14 cellular contexts compared by ENCODE assay signal in the genomic region with DNA sequence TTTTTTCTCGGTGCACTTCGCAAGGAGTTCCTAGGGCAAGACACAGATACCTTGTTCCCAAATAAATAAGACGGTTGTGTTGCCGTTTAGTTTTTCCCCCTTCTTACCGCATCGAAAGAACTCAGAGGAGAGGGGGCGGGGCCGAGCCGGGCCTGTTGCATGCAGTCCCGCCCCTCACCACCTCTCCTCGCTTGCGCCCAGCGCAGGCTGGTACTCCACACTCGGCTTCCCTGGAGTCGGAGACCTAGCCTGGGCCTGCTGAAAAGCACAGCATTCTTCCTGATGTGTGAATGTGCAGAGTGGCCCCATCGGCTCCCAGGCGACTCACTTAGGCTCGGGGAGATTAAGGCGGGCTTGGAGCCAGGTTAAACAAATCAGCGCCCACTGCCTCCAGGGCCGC. TPM values are rescaled to one million over a fixed set of nuclear protein-coding genes. Genes with fewer than 3 reads are reported as not detected.
DNase-seq lines count a peak whose midpoint lies in the region; ATAC-seq and TF ChIP-seq lines count a peak whose summit lies in the region.
"Had no signal": no experiment of that assay in that cellular context is flagged by ENCODE, and none has a peak within 500 bp of the region (broad histone marks: within the 10 kb centered on the region; RNA-seq: fewer than 3 reads in every experiment).

No MANE protein-coding gene starts in this region.

- CTCF ChIA-PET in WTC11 (lab: Charles Lee), result interaction anchor here (0.6 to 1.2 kb wide), 2 partner anchors 11 to 1209 kb away, joined by 3 to 5 read pairs; no protein-coding TSS in a partner anchor

- H3K9me3 ChIP-seq in lower lobe of right lung, result no peaks in the 10 kb centered on the region
- H3K9me3 ChIP-seq: heart right ventricle had no signal

- H3K27ac Mint-ChIP-seq in WTC11 (no peak overlapping the region), chondrocyte (ENCODE audit: unreplicated experiment) (no peak overlapping the region)

- DNase-seq in NCI-H748 (lab: John Stamatoyannopoulos, UW; ENCODE audit: unreplicated experiment) (peak; percentile 38), NCI-H748 treated with DMSO at 0.1 percent for 48 hours (lab: John Stamatoyannopoulos, UW) (no peak), WTC11 (ENCODE audit: low spot score) (peak; percentile 74), lower lobe of right lung (peak; percentile 46), KG1 (lab: John Stamatoyannopoulos, UW) (no peak), chondrocyte (ENCODE audit: low spot score) (no peak)
- DNase-seq: ACHN; NCI-H1694 treated with DMSO at 0.1 percent for 48 hours; NK-92 treated with Interleukin-12 subunit alpha and Interleukin-12 subunit beta, amount 100 ng/mL, for 24 hours had no signal

- H3K27ac ChIP-seq in lower lobe of right lung, result no peak overlapping the region
- H3K27ac ChIP-seq: heart right ventricle, VCaP had no signal

- H3K4me1 ChIP-seq in lower lobe of right lung, result no peaks in the 10 kb centered on the region
- H3K4me1 ChIP-seq: heart right ventricle had no signal

- intact Hi-C loops in lower lobe of right lung (cut with DNase I), result no loop called here

- H3K36me3 Mint-ChIP-seq in WTC11 (no peaks in the 10 kb centered on the region), chondrocyte (ENCODE audit: low read depth) (no peaks in the 10 kb centered on the region)

- H3K4me3 ChIP-seq in lower lobe of right lung, result no peak overlapping the region
- H3K4me3 ChIP-seq: heart right ventricle had no signal

- POLR2A ChIA-PET in WTC11 (lab: Charles Lee), result no interaction called here

- no peaks in the 10 kb centered on the region for H3K36me3 ChIP-seq in lower lobe of right lung
- H3K36me3 ChIP-seq: heart right ventricle had no signal

- peak; percentile 56 for ATAC-seq in GM19463 (IDR thresholded peaks at IDR 0.05; ENCODE audit: unreplicated experiment)
- ATAC-seq in WTC11, result peak; percentile 100
- no peak for ATAC-seq in lower lobe of right lung
- ATAC-seq in GM21528 (IDR thresholded peaks at IDR 0.05; ENCODE audit: low FRiP score, unreplicated experiment), result no peak
- ATAC-seq: HCT116 had no signal

- H3K9me3 Mint-ChIP-seq in WTC11 (no peaks in the 10 kb centered on the region), chondrocyte (ENCODE audit: low read depth) (peaks cover 18% of the 10 kb centered on the region)

- H3K27me3 Mint-ChIP-seq in WTC11 (ENCODE audit: low read depth) (peaks cover 22% of the 10 kb centered on the region), chondrocyte (ENCODE audit: low read depth) (peaks cover 11% of the 10 kb centered on the region)

- no peaks in the 10 kb centered on the region for H3K27me3 ChIP-seq in lower lobe of right lung (ENCODE audit: low read depth)

- peak overlapping the region; percentile 25; the same call in 1 of the 2 replicates for H3K4me3 Mint-ChIP-seq in WTC11
- no peak overlapping the region for H3K4me3 Mint-ChIP-seq in chondrocyte (ENCODE audit: unreplicated experiment)

- H3K4me1 Mint-ChIP-seq in WTC11 (no peaks in the 10 kb centered on the region), chondrocyte (ENCODE audit: low read depth) (no peaks in the 10 kb centered on the region)

- no peak for TF ChIP-seq CTCF in WTC11 (IDR thresholded peaks at IDR 0.05)
- TF ChIP-seq CTCF in lower lobe of right lung (IDR thresholded peaks at IDR 0.05), result no peak
- TF ChIP-seq CTCF in chondrocyte (IDR thresholded peaks at IDR 0.05), result no peak

TF ChIP-seq in WTC11, 78 proteins besides CTCF, POLR2A, EP300 and RAD21 (continues in another document):
- TF ChIP-seq IRF2 (CRISPR knock-in tag; IDR thresholded peaks at IDR 0.05; ENCODE audit: borderline replicate concordance, low read depth) (no peak), GRHL2 (CRISPR knock-in tag; IDR thresholded peaks at IDR 0.05; ENCODE audit: insufficient replicate concordance, severe bottlenecking) (no peak), NFE2L1 (CRISPR knock-in tag; IDR thresholded peaks at IDR 0.05) (no peak), TEAD4 (CRISPR knock-in tag; IDR thresholded peaks at IDR 0.05) (no peak), NR2C2 (CRISPR knock-in tag; IDR thresholded peaks at IDR 0.05) (no peak), FOXJ3 (CRISPR knock-in tag; IDR thresholded peaks at IDR 0.05; ENCODE audit: borderline replicate concordance) (no peak), SMAD4 (CRISPR knock-in tag; IDR thresholded peaks at IDR 0.05) (no peak)
- TF ChIP-seq, protein P1, sequence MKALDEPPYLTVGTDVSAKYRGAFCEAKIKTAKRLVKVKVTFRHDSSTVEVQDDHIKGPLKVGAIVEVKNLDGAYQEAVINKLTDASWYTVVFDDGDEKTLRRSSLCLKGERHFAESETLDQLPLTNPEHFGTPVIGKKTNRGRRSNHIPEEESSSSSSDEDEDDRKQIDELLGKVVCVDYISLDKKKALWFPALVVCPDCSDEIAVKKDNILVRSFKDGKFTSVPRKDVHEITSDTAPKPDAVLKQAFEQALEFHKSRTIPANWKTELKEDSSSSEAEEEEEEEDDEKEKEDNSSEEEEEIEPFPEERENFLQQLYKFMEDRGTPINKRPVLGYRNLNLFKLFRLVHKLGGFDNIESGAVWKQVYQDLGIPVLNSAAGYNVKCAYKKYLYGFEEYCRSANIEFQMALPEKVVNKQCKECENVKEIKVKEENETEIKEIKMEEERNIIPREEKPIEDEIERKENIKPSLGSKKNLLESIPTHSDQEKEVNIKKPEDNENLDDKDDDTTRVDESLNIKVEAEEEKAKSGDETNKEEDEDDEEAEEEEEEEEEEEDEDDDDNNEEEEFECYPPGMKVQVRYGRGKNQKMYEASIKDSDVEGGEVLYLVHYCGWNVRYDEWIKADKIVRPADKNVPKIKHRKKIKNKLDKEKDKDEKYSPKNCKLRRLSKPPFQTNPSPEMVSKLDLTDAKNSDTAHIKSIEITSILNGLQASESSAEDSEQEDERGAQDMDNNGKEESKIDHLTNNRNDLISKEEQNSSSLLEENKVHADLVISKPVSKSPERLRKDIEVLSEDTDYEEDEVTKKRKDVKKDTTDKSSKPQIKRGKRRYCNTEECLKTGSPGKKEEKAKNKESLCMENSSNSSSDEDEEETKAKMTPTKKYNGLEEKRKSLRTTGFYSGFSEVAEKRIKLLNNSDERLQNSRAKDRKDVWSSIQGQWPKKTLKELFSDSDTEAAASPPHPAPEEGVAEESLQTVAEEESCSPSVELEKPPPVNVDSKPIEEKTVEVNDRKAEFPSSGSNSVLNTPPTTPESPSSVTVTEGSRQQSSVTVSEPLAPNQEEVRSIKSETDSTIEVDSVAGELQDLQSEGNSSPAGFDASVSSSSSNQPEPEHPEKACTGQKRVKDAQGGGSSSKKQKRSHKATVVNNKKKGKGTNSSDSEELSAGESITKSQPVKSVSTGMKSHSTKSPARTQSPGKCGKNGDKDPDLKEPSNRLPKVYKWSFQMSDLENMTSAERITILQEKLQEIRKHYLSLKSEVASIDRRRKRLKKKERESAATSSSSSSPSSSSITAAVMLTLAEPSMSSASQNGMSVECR (CRISPR knock-in tag; IDR thresholded peaks at IDR 0.05; ENCODE audit: borderline replicate concordance), result no peak
- TF ChIP-seq, protein P2, sequence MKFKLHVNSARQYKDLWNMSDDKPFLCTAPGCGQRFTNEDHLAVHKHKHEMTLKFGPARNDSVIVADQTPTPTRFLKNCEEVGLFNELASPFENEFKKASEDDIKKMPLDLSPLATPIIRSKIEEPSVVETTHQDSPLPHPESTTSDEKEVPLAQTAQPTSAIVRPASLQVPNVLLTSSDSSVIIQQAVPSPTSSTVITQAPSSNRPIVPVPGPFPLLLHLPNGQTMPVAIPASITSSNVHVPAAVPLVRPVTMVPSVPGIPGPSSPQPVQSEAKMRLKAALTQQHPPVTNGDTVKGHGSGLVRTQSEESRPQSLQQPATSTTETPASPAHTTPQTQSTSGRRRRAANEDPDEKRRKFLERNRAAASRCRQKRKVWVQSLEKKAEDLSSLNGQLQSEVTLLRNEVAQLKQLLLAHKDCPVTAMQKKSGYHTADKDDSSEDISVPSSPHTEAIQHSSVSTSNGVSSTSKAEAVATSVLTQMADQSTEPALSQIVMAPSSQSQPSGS (CRISPR knock-in tag; IDR thresholded peaks at IDR 0.05; ENCODE audit: borderline replicate concordance, low read depth), result no peak
- TF ChIP-seq, protein P3, sequence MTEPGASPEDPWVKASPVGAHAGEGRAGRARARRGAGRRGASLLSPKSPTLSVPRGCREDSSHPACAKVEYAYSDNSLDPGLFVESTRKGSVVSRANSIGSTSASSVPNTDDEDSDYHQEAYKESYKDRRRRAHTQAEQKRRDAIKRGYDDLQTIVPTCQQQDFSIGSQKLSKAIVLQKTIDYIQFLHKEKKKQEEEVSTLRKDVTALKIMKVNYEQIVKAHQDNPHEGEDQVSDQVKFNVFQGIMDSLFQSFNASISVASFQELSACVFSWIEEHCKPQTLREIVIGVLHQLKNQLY (CRISPR knock-in tag; IDR thresholded peaks at IDR 0.05), result no peak
- TF ChIP-seq, protein P4, sequence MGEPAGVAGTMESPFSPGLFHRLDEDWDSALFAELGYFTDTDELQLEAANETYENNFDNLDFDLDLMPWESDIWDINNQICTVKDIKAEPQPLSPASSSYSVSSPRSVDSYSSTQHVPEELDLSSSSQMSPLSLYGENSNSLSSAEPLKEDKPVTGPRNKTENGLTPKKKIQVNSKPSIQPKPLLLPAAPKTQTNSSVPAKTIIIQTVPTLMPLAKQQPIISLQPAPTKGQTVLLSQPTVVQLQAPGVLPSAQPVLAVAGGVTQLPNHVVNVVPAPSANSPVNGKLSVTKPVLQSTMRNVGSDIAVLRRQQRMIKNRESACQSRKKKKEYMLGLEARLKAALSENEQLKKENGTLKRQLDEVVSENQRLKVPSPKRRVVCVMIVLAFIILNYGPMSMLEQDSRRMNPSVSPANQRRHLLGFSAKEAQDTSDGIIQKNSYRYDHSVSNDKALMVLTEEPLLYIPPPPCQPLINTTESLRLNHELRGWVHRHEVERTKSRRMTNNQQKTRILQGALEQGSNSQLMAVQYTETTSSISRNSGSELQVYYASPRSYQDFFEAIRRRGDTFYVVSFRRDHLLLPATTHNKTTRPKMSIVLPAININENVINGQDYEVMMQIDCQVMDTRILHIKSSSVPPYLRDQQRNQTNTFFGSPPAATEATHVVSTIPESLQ (CRISPR knock-in tag; IDR thresholded peaks at IDR 0.05), result no peak
- TF ChIP-seq, protein P5, sequence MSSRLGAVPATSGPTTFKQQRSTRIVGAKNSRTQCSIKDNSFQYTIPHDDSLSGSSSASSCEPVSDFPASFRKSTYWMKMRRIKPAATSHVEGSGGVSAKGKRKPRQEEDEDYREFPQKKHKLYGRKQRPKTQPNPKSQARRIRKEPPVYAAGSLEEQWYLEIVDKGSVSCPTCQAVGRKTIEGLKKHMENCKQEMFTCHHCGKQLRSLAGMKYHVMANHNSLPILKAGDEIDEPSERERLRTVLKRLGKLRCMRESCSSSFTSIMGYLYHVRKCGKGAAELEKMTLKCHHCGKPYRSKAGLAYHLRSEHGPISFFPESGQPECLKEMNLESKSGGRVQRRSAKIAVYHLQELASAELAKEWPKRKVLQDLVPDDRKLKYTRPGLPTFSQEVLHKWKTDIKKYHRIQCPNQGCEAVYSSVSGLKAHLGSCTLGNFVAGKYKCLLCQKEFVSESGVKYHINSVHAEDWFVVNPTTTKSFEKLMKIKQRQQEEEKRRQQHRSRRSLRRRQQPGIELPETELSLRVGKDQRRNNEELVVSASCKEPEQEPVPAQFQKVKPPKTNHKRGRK (CRISPR knock-in tag; IDR thresholded peaks at IDR 0.05; ENCODE audit: borderline replicate concordance), result no peak

RNA-seq across cellular contexts. Expression of a gene that starts 26.1 kb away (rescaled TPM):
- total RNA-seq in WTC11 (2021) (51.4 to 54.9 TPM (median 52.8 TPM) in 3 replicates), lower lobe of right lung (28.1 TPM), chondrocyte (23.6 to 26.5 TPM (median 26.2 TPM) in 3 replicates)

Comparison
In these comparisons a context has a peak if more than half of its experiments do, and no peak if none do; other contexts are left out.
1. DNase-seq: peak in NCI-H748 (single experiment), WTC11 (single experiment) and lower lobe of right lung (single experiment); none in NCI-H748 treated with DMSO at 0.1 percent for 48 hours (single experiment), KG1 (single experiment) and chondrocyte (single experiment).
2. ATAC-seq: peak in GM19463 (single experiment) and WTC11 (single experiment); none in lower lobe of right lung (0 of 2) and GM21528 (single experiment).